11 cellular contexts compared by ENCODE assay signal in the genomic region with DNA sequence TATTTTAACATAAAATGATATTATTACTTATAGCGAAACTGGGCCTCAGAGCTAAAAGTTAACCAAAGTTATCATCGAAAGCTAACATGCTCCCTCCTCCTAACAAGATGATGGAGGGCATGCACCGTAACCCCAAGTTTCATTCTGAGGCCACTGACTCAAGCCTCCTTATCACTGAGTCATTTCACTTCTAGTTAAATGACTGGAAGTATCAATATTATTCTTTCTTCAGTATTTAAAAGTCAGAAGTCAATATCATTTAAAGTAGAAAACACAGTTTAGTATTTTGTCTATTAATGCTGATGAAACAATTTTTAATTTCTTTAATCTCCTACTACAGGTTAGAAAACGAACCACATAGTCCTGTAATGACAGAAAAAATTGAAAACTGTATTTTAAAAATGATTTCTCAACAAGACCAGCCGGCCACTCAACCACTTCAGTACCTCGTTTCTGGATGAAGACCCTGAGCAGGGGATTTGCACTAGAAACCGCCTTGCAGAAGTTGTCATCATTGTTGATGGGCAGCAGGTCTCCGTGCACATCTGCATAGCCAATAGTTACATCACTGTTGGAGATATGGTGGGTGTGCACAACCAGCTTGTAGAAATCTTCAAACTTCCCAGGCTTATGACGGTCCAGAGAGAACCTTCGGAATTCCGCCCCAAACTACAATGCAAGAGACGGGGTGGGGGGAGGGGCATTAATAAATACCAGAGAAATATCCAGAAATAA. TPM values are rescaled to one million over a fixed set of nuclear protein-coding genes. Genes with fewer than 3 reads are reported as not detected.
DNase-seq lines count a peak whose midpoint lies in the region; ATAC-seq lines count a peak whose summit lies in the region.
"Had no signal": no experiment of that assay in that cellular context is flagged by ENCODE, and none has a peak within 500 bp of the region (broad histone marks: within the 10 kb centered on the region; RNA-seq: fewer than 3 reads in every experiment).

No MANE protein-coding gene starts in this region.

- no peaks in the 10 kb centered on the region for H3K9me3 Mint-ChIP-seq in activated naive CD4-positive, alpha-beta T cell treated with anti-CD3 and anti-CD28 coated beads, Interleukin-2, amount 50 U/mL, for 72 hours

- peak overlapping the region in 1 of 2 donors; percentile 36 for H3K27ac Mint-ChIP-seq in activated naive CD4-positive, alpha-beta T cell treated with anti-CD3 and anti-CD28 coated beads, Interleukin-2, amount 50 U/mL, for 72 hours

- peak; percentile 82 to 85 for ATAC-seq in activated naive CD4-positive, alpha-beta T cell treated with anti-CD3 and anti-CD28 coated beads, Interleukin-2, amount 50 U/mL, for 72 hours
- peak; percentile 93 for ATAC-seq in GM21526 (IDR thresholded peaks at IDR 0.05; ENCODE audit: low FRiP score, unreplicated experiment)
- peak; percentile 81 for ATAC-seq in HG03196 (IDR thresholded peaks at IDR 0.05; ENCODE audit: unreplicated experiment)
- ATAC-seq: right cardiac atrium had no signal

- DNase-seq in activated naive CD4-positive, alpha-beta T cell treated with anti-CD3 and anti-CD28 coated beads, Interleukin-2, amount 50 U/mL, for 72 hours (ENCODE audit: low spot score in 2 of 2): peak in 1 of 2 donors; percentile 52
- DNase-seq in activated naive CD4-positive, alpha-beta T cell treated with anti-CD3 and anti-CD28 coated beads, Interleukin-2, amount 50 U/mL, for 16 hours: no peak
- peak; percentile 12 to 38 (median 29) for DNase-seq in stimulated activated CD4-positive, alpha-beta T cell treated with anti-CD3 and anti-CD28 coated beads, TNF-alpha, amount 100 ng/mL, for 48 hours (ENCODE audit: low read depth in 3 of 3)
- DNase-seq in SW480 (ENCODE audit: low spot score): no peak
- no peak for DNase-seq in SIG-M5 treated with dmso at 0.1 percent for 504 hours (lab: John Stamatoyannopoulos, UW; ENCODE audit: unreplicated experiment)
- no peak for DNase-seq in UCSD-AML1 (lab: John Stamatoyannopoulos, UW; ENCODE audit: unreplicated experiment)
- DNase-seq: activated gamma-delta T cell treated with Interleukin-2 at 50 U/mL for 16 hours, NCI-H1048, right cardiac atrium had no signal

- H3K36me3 Mint-ChIP-seq in activated naive CD4-positive, alpha-beta T cell treated with anti-CD3 and anti-CD28 coated beads, Interleukin-2, amount 50 U/mL, for 72 hours: no peaks in the 10 kb centered on the region

RNA-seq across cellular contexts. Expression of gene PARD6G, which starts 44.9 kb away (rescaled TPM):
- total RNA-seq in activated naive CD4-positive, alpha-beta T cell treated with anti-CD3 and anti-CD28 coated beads, Interleukin-2, amount 50 U/mL, for 72 hours: under 1 TPM in 1 of 2 donors, not detected in 1; 0.58 TPM

Comparison
In these comparisons a context has a peak if more than half of its experiments do, and no peak if none do; other contexts are left out.
1. DNase-seq: peak in stimulated activated CD4-positive, alpha-beta T cell treated with anti-CD3 and anti-CD28 coated beads, TNF-alpha, amount 100 ng/mL, for 48 hours (3 of 3); none in activated naive CD4-positive, alpha-beta T cell treated with anti-CD3 and anti-CD28 coated beads, Interleukin-2, amount 50 U/mL, for 16 hours (single experiment), SW480 (single experiment), SIG-M5 treated with dmso at 0.1 percent for 504 hours (single experiment) and UCSD-AML1 (single experiment).
2. Peak in every context shown above with its lines, with median percentiles within 50 percentile points of each other: ATAC-seq.